In genomic region chr12:49019120-49019430, GRCh38 we compare ENCODE assay signal across 9 cellular contexts. TPM values are rescaled to one million over a fixed set of nuclear protein-coding genes. Genes with fewer than 3 reads are reported as not detected.
DNase-seq lines count a peak whose midpoint lies in the region; ATAC-seq and TF ChIP-seq lines count a peak whose summit lies in the region.
"Had no signal": no experiment of that assay in that cellular context is flagged by ENCODE, and none has a peak within 500 bp of the region (broad histone marks: within the 10 kb centered on the region; RNA-seq: fewer than 3 reads in every experiment).

No MANE protein-coding gene starts in this region.

- peaks cover 6% of the 10 kb centered on the region for H3K27me3 Mint-ChIP-seq in brain
- no peaks in the 10 kb centered on the region for H3K27me3 Mint-ChIP-seq in memory B cell

- H3K36me3 ChIP-seq in vagina: peaks cover 0 to 29% of the 10 kb centered on the region in 2 donors

- H3K27ac Mint-ChIP-seq in brain (peak overlapping the region; percentile 98 to 100 (median 99)), memory B cell (peak overlapping the region; percentile 100)

- H3K4me3 Mint-ChIP-seq in brain (peak overlapping the region; percentile 88 to 98 (median 89)), memory B cell (peak overlapping the region; percentile 97)

- peak overlapping the region; percentile 75 to 87 for H3K4me3 ChIP-seq in vagina

- no peak for TF ChIP-seq CTCF in brain (conservative IDR thresholded peaks at IDR 0.05)
- TF ChIP-seq CTCF in vagina (IDR thresholded peaks at IDR 0.05): no peak

- H3K27me3 ChIP-seq in vagina: no peaks in the 10 kb centered on the region

- intact Hi-C loops in vagina (cut with DNase I): loop anchor here (10.0 kb wide), 1 partner anchor 1734 kb away; no protein-coding TSS in a partner anchor

- no peak for TF ChIP-seq POLR2A in vagina (IDR thresholded peaks at IDR 0.05)

- peaks cover 14% of the 10 kb centered on the region for H3K4me1 ChIP-seq in vagina

- no peaks in the 10 kb centered on the region for H3K9me3 Mint-ChIP-seq in brain
- no peaks in the 10 kb centered on the region for H3K9me3 Mint-ChIP-seq in memory B cell

- H3K4me1 Mint-ChIP-seq in brain (peaks cover 52% of the 10 kb centered on the region), memory B cell (peaks cover 24% of the 10 kb centered on the region)

- H3K27ac ChIP-seq in vagina: peak overlapping the region; percentile 88

- H3K9me3 ChIP-seq in vagina: no peaks in the 10 kb centered on the region

- DNase-seq in memory B cell (ENCODE audit: low spot score in 2 of 2): no peak
- DNase-seq in vagina (ENCODE audit: extremely low spot score in 2 of 2): no peak
- no peak for DNase-seq in COLO829 (ENCODE audit: low spot score)
- no peak for DNase-seq in activated CD4-positive, alpha-beta T cell treated with anti-CD3 and anti-CD28 coated beads, Interleukin-2, amount 50 U/mL, for 1 hour

- ATAC-seq in GM19023 (IDR thresholded peaks at IDR 0.05; ENCODE audit: unreplicated experiment) (peak; percentile 15), HG03457 (IDR thresholded peaks at IDR 0.05; ENCODE audit: unreplicated experiment) (peak; percentile 12), memory B cell (ENCODE audit: low read depth) (peak; percentile 60), HG03097 (IDR thresholded peaks at IDR 0.05; ENCODE audit: low FRiP score, unreplicated experiment) (no peak)

- H3K36me3 Mint-ChIP-seq in brain (peaks cover 22% of the 10 kb centered on the region), memory B cell (peaks cover 22% of the 10 kb centered on the region)

RNA-seq across cellular contexts. Expression of gene PRKAG1, which starts 0.5 kb away (rescaled TPM):
- 54.4 TPM for polyA plus RNA-seq in brain (ENCODE audit: insufficient read depth, low read depth, low replicate concordance)
- total RNA-seq in vagina: 67.0 TPM

RNA-seq across cellular contexts. Expression of gene DDN, which starts 19.9 kb away (rescaled TPM):
- polyA plus RNA-seq in brain (ENCODE audit: insufficient read depth, low read depth, low replicate concordance): 41.5 TPM
- total RNA-seq in vagina: not detected

RNA-seq across cellular contexts. Expression of gene WNT1, which starts 41.0 kb away (rescaled TPM):
- not detected for polyA plus RNA-seq in brain (ENCODE audit: insufficient read depth, low read depth, low replicate concordance)
- not detected for total RNA-seq in vagina
- total RNA-seq: activated CD8-positive, alpha-beta memory T cell treated with anti-CD3 and anti-CD28 coated beads for 36 hours had no signal

RNA-seq across cellular contexts. Expression of gene KMT2D, which starts 41.5 kb away (rescaled TPM):
- polyA plus RNA-seq in brain (ENCODE audit: insufficient read depth, low read depth, low replicate concordance): 32.0 TPM
- 38.8 TPM for total RNA-seq in vagina

RNA-seq across cellular contexts. Expression of gene WNT10B, which starts 47.5 kb away (rescaled TPM):
- 2.4 TPM for polyA plus RNA-seq in brain (ENCODE audit: insufficient read depth, low read depth, low replicate concordance)
- 4.7 TPM for total RNA-seq in vagina
